1 cellular context compared by ENCODE assay signal in genomic region chr2:11896386-11896785, GRCh38.
TF ChIP-seq lines count a peak whose summit lies in the region.

No MANE protein-coding gene starts in this region.

TF ChIP-seq in WTC11, 78 proteins besides CTCF, POLR2A, EP300 and RAD21 (continued from another document):
- no peak for TF ChIP-seq AFF4 (CRISPR knock-in tag; IDR thresholded peaks at IDR 0.05; ENCODE audit: borderline replicate concordance)
- no peak for TF ChIP-seq ZNF138 (CRISPR knock-in tag; conservative IDR thresholded peaks at IDR 0.05)
- no peak for TF ChIP-seq HMGA2 (CRISPR knock-in tag; IDR thresholded peaks at IDR 0.05)
- no peak for TF ChIP-seq FOXK1 (CRISPR knock-in tag; IDR thresholded peaks at IDR 0.05)
- TF ChIP-seq JUN (CRISPR knock-in tag; IDR thresholded peaks at IDR 0.05): no peak
- no peak for TF ChIP-seq E2F5 (CRISPR knock-in tag; IDR thresholded peaks at IDR 0.05)
- no peak for TF ChIP-seq ARID4B (CRISPR knock-in tag; IDR thresholded peaks at IDR 0.05; ENCODE audit: borderline replicate concordance)
- no peak for TF ChIP-seq FOXJ3 (CRISPR knock-in tag; IDR thresholded peaks at IDR 0.05; ENCODE audit: borderline replicate concordance)
- TF ChIP-seq MAX (CRISPR knock-in tag; IDR thresholded peaks at IDR 0.05): no peak
- TF ChIP-seq ZNF671 (CRISPR knock-in tag; IDR thresholded peaks at IDR 0.05): no peak
- TF ChIP-seq ZNF281 (CRISPR knock-in tag; IDR thresholded peaks at IDR 0.05): no peak
- TF ChIP-seq USF1 (CRISPR knock-in tag; IDR thresholded peaks at IDR 0.05): no peak
